Comparison of ENCODE assay signal across 9 cellular contexts in the genomic region with DNA sequence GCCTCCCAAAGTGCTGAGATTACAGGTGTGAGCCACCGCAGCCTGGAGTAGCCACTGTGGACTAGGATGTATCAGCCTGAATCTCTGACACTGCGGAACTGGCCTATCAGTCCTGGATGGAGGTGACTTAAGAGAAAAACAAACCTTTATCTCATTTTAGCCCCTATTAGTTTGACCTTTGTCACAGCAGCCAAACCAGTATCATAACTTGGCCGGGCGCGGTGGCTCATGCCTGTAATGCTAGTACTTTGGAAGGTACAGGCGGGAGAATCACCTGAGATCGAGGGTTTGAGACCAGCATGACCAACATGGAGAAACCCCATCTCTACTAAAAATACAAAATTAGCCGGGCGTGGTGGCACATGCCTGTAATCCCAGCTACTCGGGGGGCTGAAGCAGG.
"Had no signal": no experiment of that assay in that cellular context is flagged by ENCODE, and none has a peak within 500 bp of the region (broad histone marks: within the 10 kb centered on the region; RNA-seq: fewer than 3 reads in every experiment).

No MANE protein-coding gene starts in this region.

- H3K9ac ChIP-seq: KMS-11 had no signal

- FAIRE-seq: H1, H54 had no signal

- H3K27ac Mint-ChIP-seq: GM23338, H9 had no signal

- H2AFZ ChIP-seq: GM23338 had no signal

- DNase-seq: H9, HCEC 1CT, IMR-90, KBM-7 had no signal

- H3K4me3 Mint-ChIP-seq: GM23338, H9 had no signal

- H3K4me2 ChIP-seq: GM23338, KMS-11 had no signal

- H3K27ac ChIP-seq: HL-60, KMS-11 had no signal

- H3K4me3 ChIP-seq: GM23338 had no signal

- ATAC-seq: GM23338 had no signal
